Comparison of ENCODE assay signal across 1 cellular context in the genomic region with DNA sequence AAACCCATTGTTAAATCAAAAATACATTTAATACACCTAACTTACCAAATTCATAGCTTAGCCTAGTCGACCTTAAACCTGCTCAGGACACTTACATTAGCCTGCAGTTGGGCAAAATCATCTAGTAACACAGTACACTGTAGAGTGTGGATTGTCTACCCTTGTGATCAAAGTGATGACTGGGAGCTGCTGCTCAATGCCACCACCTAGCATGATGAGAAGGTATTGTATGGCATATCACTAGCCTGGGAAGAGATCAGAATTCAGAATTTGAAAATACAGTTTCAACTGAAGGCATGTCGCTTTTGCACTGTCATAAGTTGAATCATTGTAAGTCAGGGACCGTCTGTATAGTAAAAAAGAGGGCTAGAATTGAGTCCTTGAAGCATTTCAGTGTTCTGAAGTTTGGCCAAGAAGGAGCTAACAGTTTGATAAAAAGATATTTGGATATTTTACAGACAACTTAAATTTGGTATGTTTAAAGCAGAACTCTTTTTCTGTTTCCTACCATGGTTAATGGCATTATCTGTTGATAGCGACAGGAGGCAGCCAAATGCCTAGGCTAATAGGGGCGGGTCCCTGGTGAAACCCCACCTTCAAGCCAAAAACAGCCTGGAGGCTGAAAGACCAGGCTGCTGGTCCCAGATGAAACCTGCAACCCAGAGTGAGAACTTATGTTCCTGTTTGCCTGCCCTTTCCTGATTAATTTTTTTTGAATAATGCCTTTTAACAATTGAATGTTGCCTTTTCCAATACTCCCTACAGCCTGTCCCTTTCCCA.
TF ChIP-seq lines count a peak whose summit lies in the region.

No MANE protein-coding gene starts in this region.

TF ChIP-seq in SK-N-SH, 30 proteins besides CTCF, POLR2A, EP300 and RAD21:
- TF ChIP-seq ELF1 (IDR thresholded peaks at IDR 0.05): no peak
